8 cellular contexts compared by ENCODE assay signal in genomic region chr19:55279376-55279772, GRCh38. TPM values are rescaled to one million over a fixed set of nuclear protein-coding genes. Genes with fewer than 3 reads are reported as not detected.
DNase-seq lines count a peak whose midpoint lies in the region; ATAC-seq and TF ChIP-seq lines count a peak whose summit lies in the region.

No MANE protein-coding gene starts in this region.

- WGBS in esophagus muscularis mucosa = 8% methylated on average over 23 of the region's 23 CpGs

- CTCF ChIA-PET in Calu3 (lab: Charles Lee) = interaction anchor here (0.6 to 1.2 kb wide), 4 partner anchors 60 to 158 kb away, joined by 3 to 7 read pairs (median 4); partner anchors contain the start of genes DNAAF3 and KMT5C

- H3K27ac ChIP-seq in RWPE2 (ENCODE audit: poor library complexity, severe bottlenecking) = peak overlapping the region; percentile 45
- peak overlapping the region; percentile 77 to 87 (median 80) for H3K27ac ChIP-seq in esophagus muscularis mucosa (replicated peaks in 1 of 4)
- peak overlapping the region; percentile 79 for H3K27ac ChIP-seq in parathyroid adenoma

- H3K36me3 ChIP-seq in RWPE2 (ENCODE audit: low read depth) (peaks cover 11% of the 10 kb centered on the region), esophagus muscularis mucosa (peaks cover 12 to 42% (median 25%) of the 10 kb centered on the region in 4 donors), parathyroid adenoma (ENCODE audit: control insufficient read depth, insufficient read depth, low read length) (no peaks in the 10 kb centered on the region)

- intact Hi-C loops in Calu3 (cut with micrococcal nuclease; ENCODE audit: unreplicated experiment) (no loop called here), esophagus muscularis mucosa (cut with DNase I) (loop anchor here (2.0 kb wide), 1 partner anchor 15 kb away; no protein-coding TSS in a partner anchor), left colon (cut with DNase I, micrococcal nuclease) (no loop called here)

- H3K27ac Mint-ChIP-seq in Calu3 (ENCODE audit: unreplicated experiment) = peak overlapping the region; percentile 98

- peaks cover 22% of the 10 kb centered on the region for H3K4me1 Mint-ChIP-seq in Calu3 (ENCODE audit: low read depth, unreplicated experiment)

- H3K27me3 ChIP-seq in RWPE2 (ENCODE audit: insufficient read depth, poor library complexity, severe bottlenecking) (no peaks in the 10 kb centered on the region), esophagus muscularis mucosa (peaks cover 0 to 6% (median 0%) of the 10 kb centered on the region in 4 donors), parathyroid adenoma (ENCODE audit: control insufficient read depth, insufficient read depth, low read length) (no peaks in the 10 kb centered on the region)

- no peaks in the 10 kb centered on the region for H3K9me3 ChIP-seq in RWPE2 (ENCODE audit: severe bottlenecking)
- no peaks in the 10 kb centered on the region for H3K9me3 ChIP-seq in esophagus muscularis mucosa
- H3K9me3 ChIP-seq in parathyroid adenoma (ENCODE audit: control insufficient read depth, low read length) = no peaks in the 10 kb centered on the region

- H3K36me3 Mint-ChIP-seq in Calu3 (ENCODE audit: insufficient read depth, unreplicated experiment) = peaks cover 47% of the 10 kb centered on the region

- peaks cover 6% of the 10 kb centered on the region for H3K4me1 ChIP-seq in RWPE2 (ENCODE audit: insufficient read depth, poor library complexity, severe bottlenecking)
- peaks cover 8 to 44% (median 37%) of the 10 kb centered on the region in 4 donors for H3K4me1 ChIP-seq in esophagus muscularis mucosa
- H3K4me1 ChIP-seq in parathyroid adenoma = peaks cover 11% of the 10 kb centered on the region

- H2AFZ ChIP-seq in parathyroid adenoma = peak overlapping the region; percentile 85

- DNase-seq in Calu3 = no peak
- no peak for DNase-seq in RWPE2 (ENCODE audit: low spot score)
- DNase-seq in esophagus muscularis mucosa (ENCODE audit: extremely low spot score) = no peak
- DNase-seq in NCI-H446 (lab: John Stamatoyannopoulos, UW) = no peak
- DNase-seq in left colon = no peak
- no peak for DNase-seq in NCI-H345 (lab: John Stamatoyannopoulos, UW)

- no peaks in the 10 kb centered on the region for H3K79me2 ChIP-seq in parathyroid adenoma

- BruUV-seq in Calu3 (replicated peaks; lab: Mats Ljungman, UMichigan) = no TSS peak

- no peak overlapping the region for H3K9ac ChIP-seq in parathyroid adenoma

- no peak for TF ChIP-seq EP300 in esophagus muscularis mucosa (IDR thresholded peaks at IDR 0.05)

- H3K9me3 Mint-ChIP-seq in Calu3 (ENCODE audit: low read depth, unreplicated experiment) = no peaks in the 10 kb centered on the region

- H3K4me3 Mint-ChIP-seq in Calu3 (ENCODE audit: low read depth, unreplicated experiment) = peak overlapping the region; percentile 95

- ATAC-seq in RWPE2 (ENCODE audit: low read depth) = no peak
- no peak for ATAC-seq in HG02798 (IDR thresholded peaks at IDR 0.05; ENCODE audit: poor library complexity, unreplicated experiment)
- no peak for ATAC-seq in left colon

- H3K4me2 ChIP-seq in parathyroid adenoma (ENCODE audit: low read length) = peak overlapping the region; percentile 76

- TF ChIP-seq POLR2A in esophagus muscularis mucosa (IDR thresholded peaks at IDR 0.05; ENCODE audit: low read depth) = no peak

- peaks cover 26% of the 10 kb centered on the region for H3K27me3 Mint-ChIP-seq in Calu3 (ENCODE audit: unreplicated experiment)

- TF ChIP-seq CTCF in Calu3 (IDR thresholded peaks at IDR 0.05; ENCODE audit: unreplicated experiment) = no peak
- TF ChIP-seq CTCF in RWPE2 (IDR thresholded peaks at IDR 0.05; ENCODE audit: poor library complexity, severe bottlenecking) = no peak
- no peak for TF ChIP-seq CTCF in esophagus muscularis mucosa (IDR thresholded peaks at IDR 0.05)
- TF ChIP-seq CTCF in parathyroid adenoma (IDR thresholded peaks at IDR 0.05) = no peak

- H3K4me3 ChIP-seq in RWPE2 (ENCODE audit: severe bottlenecking) = peak overlapping the region; percentile 67
- H3K4me3 ChIP-seq in esophagus muscularis mucosa = peak overlapping the region; percentile 71 to 83 (median 77)
- H3K4me3 ChIP-seq in parathyroid adenoma (ENCODE audit: low read depth, low read length) = peak overlapping the region; percentile 69

RNA-seq across cellular contexts. Expression of gene HSPBP1, which starts 0.5 kb away (rescaled TPM):
- total RNA-seq in Calu3 (2022) (72.0 and 72.8 TPM in 2 replicates), esophagus muscularis mucosa (10 to 100 TPM; 28.5 to 44.0 (median 32.2) TPM), left colon (10 to 100 TPM; 28.4 to 35.2 TPM)

RNA-seq across cellular contexts. Expression of gene BRSK1, which starts 4.4 kb away (rescaled TPM):
- total RNA-seq in Calu3 (2022) = 3.4 and 3.8 TPM in 2 replicates
- total RNA-seq in esophagus muscularis mucosa = 10 to 100 TPM in 1 of 4 donors, 1 to 10 TPM in 3; 3.3 to 16.9 (median 6.7) TPM
- total RNA-seq in left colon = 1 to 10 TPM in 1 of 2 donors, under 1 TPM in 1; 0.95 to 1.3 TPM

RNA-seq across cellular contexts. Expression of gene PPP6R1, which starts 20.6 kb away (rescaled TPM):
- total RNA-seq in Calu3 (2022) (126 and 132 TPM in 2 replicates), esophagus muscularis mucosa (10 to 100 TPM; 37.4 to 75.5 (median 45.6) TPM), left colon (10 to 100 TPM; 56.6 to 59.5 TPM)

RNA-seq across cellular contexts. Expression of gene TMEM150B, which starts 45.8 kb away (rescaled TPM):
- total RNA-seq in Calu3 (2022) (0.73 TPM in 1 of 2 replicates, not detected in the other), esophagus muscularis mucosa (1 to 10 TPM in 3 of 4 donors, under 1 TPM in 1; 0.83 to 5.2 (median 2.7) TPM), left colon (10 to 100 TPM; 50.2 to 54.6 TPM)

RNA-seq across cellular contexts. Expression of gene TMEM86B, which starts 50.8 kb away (rescaled TPM):
- total RNA-seq in Calu3 (2022) = 14.3 and 14.7 TPM in 2 replicates
- 1 to 10 TPM; 1.7 to 2.8 (median 2.4) TPM for total RNA-seq in esophagus muscularis mucosa
- total RNA-seq in left colon = 1 to 10 TPM; 2.2 to 2.9 TPM
